In genomic region chr1:1307908-1308755, GRCh38 we compare ENCODE assay signal across 1 cellular context.
TF ChIP-seq lines count a peak whose summit lies in the region.

Gene ACAP3, minus strand, starts transcription at chr1:1307930. Its CDS starts 115 bp downstream, at chr1:1307815.
Gene PUSL1, plus strand, starts transcription at chr1:1308597. Its CDS starts 47 bp downstream, at chr1:1308644.

TF ChIP-seq in K562, 482 proteins besides CTCF, POLR2A, EP300 and RAD21 (continued from another document and continues in another):
- TF ChIP-seq, protein P1, sequence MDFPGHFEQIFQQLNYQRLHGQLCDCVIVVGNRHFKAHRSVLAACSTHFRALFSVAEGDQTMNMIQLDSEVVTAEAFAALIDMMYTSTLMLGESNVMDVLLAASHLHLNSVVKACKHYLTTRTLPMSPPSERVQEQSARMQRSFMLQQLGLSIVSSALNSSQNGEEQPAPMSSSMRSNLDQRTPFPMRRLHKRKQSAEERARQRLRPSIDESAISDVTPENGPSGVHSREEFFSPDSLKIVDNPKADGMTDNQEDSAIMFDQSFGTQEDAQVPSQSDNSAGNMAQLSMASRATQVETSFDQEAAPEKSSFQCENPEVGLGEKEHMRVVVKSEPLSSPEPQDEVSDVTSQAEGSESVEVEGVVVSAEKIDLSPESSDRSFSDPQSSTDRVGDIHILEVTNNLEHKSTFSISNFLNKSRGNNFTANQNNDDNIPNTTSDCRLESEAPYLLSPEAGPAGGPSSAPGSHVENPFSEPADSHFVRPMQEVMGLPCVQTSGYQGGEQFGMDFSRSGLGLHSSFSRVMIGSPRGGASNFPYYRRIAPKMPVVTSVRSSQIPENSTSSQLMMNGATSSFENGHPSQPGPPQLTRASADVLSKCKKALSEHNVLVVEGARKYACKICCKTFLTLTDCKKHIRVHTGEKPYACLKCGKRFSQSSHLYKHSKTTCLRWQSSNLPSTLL (IDR thresholded peaks at IDR 0.05) = no peak
- TF ChIP-seq SIN3B (IDR thresholded peaks at IDR 0.05; ENCODE audit: low read depth) (0 out of 2 replicates have a peak, but pooled peaks have one; percentile 8), E2F5 (CRISPR knock-in tag; IDR thresholded peaks at IDR 0.05) (no peak), ZZZ3 (IDR thresholded peaks at IDR 0.05) (no peak), HCFC1 (IDR thresholded peaks at IDR 0.05; ENCODE audit: low read depth, low read length) (peak; percentile 42; the same call in 1 of the 2 replicates), NR2C1 (IDR thresholded peaks at IDR 0.05) (no peak), NR2C1 (tag; IDR thresholded peaks at IDR 0.05) (no peak), ZNF699 (CRISPR knock-in tag; IDR thresholded peaks at IDR 0.05; ENCODE audit: insufficient replicate concordance) (no peak), PHB2 (IDR thresholded peaks at IDR 0.05; ENCODE audit: low read depth) (no peak), FOXJ3 (CRISPR knock-in tag; IDR thresholded peaks at IDR 0.05) (no peak), KLF10 (CRISPR knock-in tag; IDR thresholded peaks at IDR 0.05) (no peak), SUPT5H (IDR thresholded peaks at IDR 0.05) (peak; percentile 30; the same call in 1 of the 2 replicates), E2F8 (IDR thresholded peaks at IDR 0.05; ENCODE audit: low read depth, partially characterized antibody) (peak; percentile 65), SPI1 (IDR thresholded peaks at IDR 0.05; ENCODE audit: borderline replicate concordance, low read depth, low read length) (no peak), ARID1B (IDR thresholded peaks at IDR 0.05) (no peak; the same call in 1 of the 2 replicates), BMI1 (IDR thresholded peaks at IDR 0.05; ENCODE audit: low read length) (no peak), ZNF589 (CRISPR knock-in tag; IDR thresholded peaks at IDR 0.05; ENCODE audit: low read depth) (no peak), HDAC6 (IDR thresholded peaks at IDR 0.05; ENCODE audit: low read depth, low read length) (no peak), ZFPM2 (CRISPR knock-in tag; IDR thresholded peaks at IDR 0.05) (no peak), ZNF57 (CRISPR knock-in tag; IDR thresholded peaks at IDR 0.05) (no peak), ZHX1 (conservative IDR thresholded peaks at IDR 0.05; ENCODE audit: low read length) (no peak), WHSC1 (IDR thresholded peaks at IDR 0.05; ENCODE audit: low read length) (no peak), SAP30 (IDR thresholded peaks at IDR 0.05; ENCODE audit: borderline replicate concordance, insufficient read depth, low read depth, low read length, poor library complexity, severe bottlenecking) (peak; percentile 91), HNRNPK (IDR thresholded peaks at IDR 0.05; ENCODE audit: low read depth, low read length, poor library complexity, severe bottlenecking) (peak; percentile 65), ZNF764 (CRISPR knock-in tag; IDR thresholded peaks at IDR 0.05; ENCODE audit: low read depth) (no peak), ZNF316 (IDR thresholded peaks at IDR 0.05) (no peak), NFIX (CRISPR knock-in tag; IDR thresholded peaks at IDR 0.05; ENCODE audit: low read depth) (no peak), ZNF586 (CRISPR knock-in tag; conservative IDR thresholded peaks at IDR 0.05) (no peak), MCM3 (IDR thresholded peaks at IDR 0.05) (no peak), JUN (IDR thresholded peaks at IDR 0.05; ENCODE audit: borderline replicate concordance, low read depth, low read length) (peak; percentile 31; the same call in 1 of the 2 replicates), JUN (CRISPR knock-in tag; IDR thresholded peaks at IDR 0.05; ENCODE audit: borderline replicate concordance) (no peak), ZNF644 (tag; IDR thresholded peaks at IDR 0.05; ENCODE audit: low read depth) (no peak), L3MBTL2 (IDR thresholded peaks at IDR 0.05) (peak; percentile 59; the same call in 1 of the 2 replicates), RAD51 (IDR thresholded peaks at IDR 0.05; ENCODE audit: borderline replicate concordance, low read depth) (no peak), XRCC5 (IDR thresholded peaks at IDR 0.05; ENCODE audit: low read depth, low read length) (peak; percentile 77; the same call in 1 of the 2 replicates), GATAD2B (IDR thresholded peaks at IDR 0.05; ENCODE audit: borderline replicate concordance) (peak; percentile 40), ZNF76 (CRISPR knock-in tag; IDR thresholded peaks at IDR 0.05; ENCODE audit: borderline replicate concordance) (no peak), ELK3 (CRISPR knock-in tag; IDR thresholded peaks at IDR 0.05) (no peak), ZNF79 (CRISPR knock-in tag; IDR thresholded peaks at IDR 0.05; ENCODE audit: low read depth) (no peak), ZNF263 (CRISPR knock-in tag; IDR thresholded peaks at IDR 0.05; ENCODE audit: borderline replicate concordance) (peak; percentile 78), GABPB2 (CRISPR knock-in tag; conservative IDR thresholded peaks at IDR 0.05) (no peak)
- TF ChIP-seq, protein P2, sequence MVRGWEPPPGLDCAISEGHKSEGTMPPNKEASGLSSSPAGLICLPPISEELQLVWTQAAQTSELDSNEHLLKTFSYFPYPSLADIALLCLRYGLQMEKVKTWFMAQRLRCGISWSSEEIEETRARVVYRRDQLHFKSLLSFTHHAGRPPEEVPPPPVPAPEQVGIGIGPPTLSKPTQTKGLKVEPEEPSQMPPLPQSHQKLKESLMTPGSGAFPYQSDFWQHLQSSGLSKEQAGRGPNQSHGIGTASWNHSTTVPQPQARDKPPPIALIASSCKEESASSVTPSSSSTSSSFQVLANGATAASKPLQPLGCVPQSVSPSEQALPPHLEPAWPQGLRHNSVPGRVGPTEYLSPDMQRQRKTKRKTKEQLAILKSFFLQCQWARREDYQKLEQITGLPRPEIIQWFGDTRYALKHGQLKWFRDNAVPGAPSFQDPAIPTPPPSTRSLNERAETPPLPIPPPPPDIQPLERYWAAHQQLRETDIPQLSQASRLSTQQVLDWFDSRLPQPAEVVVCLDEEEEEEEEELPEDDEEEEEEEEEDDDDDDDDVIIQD (CRISPR knock-in tag; IDR thresholded peaks at IDR 0.05) = no peak
- TF ChIP-seq, protein P3, sequence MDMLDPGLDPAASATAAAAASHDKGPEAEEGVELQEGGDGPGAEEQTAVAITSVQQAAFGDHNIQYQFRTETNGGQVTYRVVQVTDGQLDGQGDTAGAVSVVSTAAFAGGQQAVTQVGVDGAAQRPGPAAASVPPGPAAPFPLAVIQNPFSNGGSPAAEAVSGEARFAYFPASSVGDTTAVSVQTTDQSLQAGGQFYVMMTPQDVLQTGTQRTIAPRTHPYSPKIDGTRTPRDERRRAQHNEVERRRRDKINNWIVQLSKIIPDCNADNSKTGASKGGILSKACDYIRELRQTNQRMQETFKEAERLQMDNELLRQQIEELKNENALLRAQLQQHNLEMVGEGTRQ (CRISPR knock-in tag; IDR thresholded peaks at IDR 0.05) = no peak
- TF ChIP-seq, protein P4, sequence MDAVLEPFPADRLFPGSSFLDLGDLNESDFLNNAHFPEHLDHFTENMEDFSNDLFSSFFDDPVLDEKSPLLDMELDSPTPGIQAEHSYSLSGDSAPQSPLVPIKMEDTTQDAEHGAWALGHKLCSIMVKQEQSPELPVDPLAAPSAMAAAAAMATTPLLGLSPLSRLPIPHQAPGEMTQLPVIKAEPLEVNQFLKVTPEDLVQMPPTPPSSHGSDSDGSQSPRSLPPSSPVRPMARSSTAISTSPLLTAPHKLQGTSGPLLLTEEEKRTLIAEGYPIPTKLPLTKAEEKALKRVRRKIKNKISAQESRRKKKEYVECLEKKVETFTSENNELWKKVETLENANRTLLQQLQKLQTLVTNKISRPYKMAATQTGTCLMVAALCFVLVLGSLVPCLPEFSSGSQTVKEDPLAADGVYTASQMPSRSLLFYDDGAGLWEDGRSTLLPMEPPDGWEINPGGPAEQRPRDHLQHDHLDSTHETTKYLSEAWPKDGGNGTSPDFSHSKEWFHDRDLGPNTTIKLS (IDR thresholded peaks at IDR 0.05; ENCODE audit: borderline replicate concordance, low read depth) = peak; percentile 76; the same call in 1 of the 2 replicates
